19 cellular contexts compared by ENCODE assay signal in the genomic region with DNA sequence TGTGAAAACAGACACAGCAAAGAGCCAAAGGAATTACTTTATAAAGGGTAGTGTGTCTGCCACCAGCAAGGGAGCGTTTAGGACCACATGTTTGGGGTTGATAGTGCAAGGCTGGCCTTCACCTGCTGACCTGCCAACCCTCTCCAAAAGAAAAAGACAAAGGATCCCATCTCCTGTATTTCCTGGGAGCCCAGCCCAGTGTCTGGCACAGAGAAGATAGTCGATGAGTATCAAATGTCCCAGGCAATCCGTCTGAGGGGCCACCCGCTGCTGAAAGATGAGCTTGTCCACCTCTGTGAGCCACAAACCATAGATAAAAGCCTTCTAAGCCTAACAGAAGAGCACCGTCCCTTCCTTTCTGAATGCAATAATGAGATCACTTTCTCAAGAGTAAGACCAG.
"Had no signal": no experiment of that assay in that cellular context is flagged by ENCODE, and none has a peak within 500 bp of the region (broad histone marks: within the 10 kb centered on the region; RNA-seq: fewer than 3 reads in every experiment).

No MANE protein-coding gene starts in this region.

- H3K27ac ChIP-seq: heart left ventricle, neutrophil, ovary, right atrium auricular region, sigmoid colon, skin epidermis, testis, tibial nerve, upper lobe of right lung, vagina had no signal

- H3K27ac Mint-ChIP-seq: naive thymus-derived CD4-positive, alpha-beta T cell; stimulated activated naive B cell treated with anti-CD40 and anti-IgM and Interleukin-4, amounts not matched to agents 10 μg/mL and 1 μg/mL and 100 μg/mL, for 72 hours had no signal

- H3K4me1 Mint-ChIP-seq: naive thymus-derived CD4-positive, alpha-beta T cell; stimulated activated naive CD8-positive, alpha-beta T cell treated with anti-CD3 and anti-CD28 coated beads, Interleukin-15, amount 100 ng/mL, for 72 hours had no signal

- H3K4me3 Mint-ChIP-seq: naive thymus-derived CD4-positive, alpha-beta T cell; stimulated activated naive B cell treated with anti-CD40 and anti-IgM and Interleukin-4, amounts not matched to agents 10 μg/mL and 1 μg/mL and 100 μg/mL, for 72 hours; stimulated activated naive CD8-positive, alpha-beta T cell treated with anti-CD3 and anti-CD28 coated beads, Interleukin-15, amount 100 ng/mL, for 72 hours had no signal

- H3K36me3 ChIP-seq: heart left ventricle, neutrophil, ovary, right atrium auricular region, sigmoid colon, tibial nerve, upper lobe of right lung, vagina had no signal

- ATAC-seq: heart left ventricle; left colon; naive thymus-derived CD4-positive, alpha-beta T cell; stimulated activated naive B cell treated with anti-CD40 and anti-IgM and Interleukin-4, amounts not matched to agents 10 μg/mL and 1 μg/mL and 100 μg/mL, for 72 hours; stimulated activated naive CD8-positive, alpha-beta T cell treated with anti-CD3 and anti-CD28 coated beads, Interleukin-15, amount 100 ng/mL, for 72 hours; upper lobe of right lung had no signal

- H3K9me3 Mint-ChIP-seq: naive thymus-derived CD4-positive, alpha-beta T cell had no signal

- H3K4me3 ChIP-seq: heart left ventricle, ovary, right atrium auricular region, sigmoid colon, skin epidermis, testis, tibial nerve, upper lobe of right lung, vagina had no signal

- H3K36me3 Mint-ChIP-seq: naive thymus-derived CD4-positive, alpha-beta T cell; stimulated activated naive B cell treated with anti-CD40 and anti-IgM and Interleukin-4, amounts not matched to agents 10 μg/mL and 1 μg/mL and 100 μg/mL, for 72 hours had no signal

- H3K4me1 ChIP-seq: right atrium auricular region, sigmoid colon, testis, tibial nerve, upper lobe of right lung, vagina had no signal

- H3K27me3 ChIP-seq: heart left ventricle, neutrophil, ovary, right atrium auricular region, sigmoid colon, testis, tibial nerve, upper lobe of right lung, vagina had no signal

- DNase-seq: effector CD4-positive, alpha-beta T cell; heart left ventricle; hippocampal formation; left colon; mammary epithelial cell; naive thymus-derived CD4-positive, alpha-beta T cell; ovary; sigmoid colon; stimulated activated CD4-positive, alpha-beta T cell treated with anti-CD3 and anti-CD28 coated beads, Interleukin-2, amount 100 ng/mL, for 24 hours; stimulated activated CD4-positive, alpha-beta T cell treated with anti-CD3 and anti-CD28 coated beads, Interleukin-4, amount 100 ng/mL, for 4 hours; stimulated activated naive B cell treated with anti-CD40 and anti-IgM and Interleukin-4, amounts not matched to agents 10 μg/mL and 1 μg/mL and 100 μg/mL, for 72 hours; stimulated activated naive CD8-positive, alpha-beta T cell treated with anti-CD3 and anti-CD28 coated beads, Interleukin-15, amount 100 ng/mL, for 72 hours; testis; upper lobe of right lung had no signal
